Comparison of ENCODE assay signal across 12 cellular contexts in the genomic region with DNA sequence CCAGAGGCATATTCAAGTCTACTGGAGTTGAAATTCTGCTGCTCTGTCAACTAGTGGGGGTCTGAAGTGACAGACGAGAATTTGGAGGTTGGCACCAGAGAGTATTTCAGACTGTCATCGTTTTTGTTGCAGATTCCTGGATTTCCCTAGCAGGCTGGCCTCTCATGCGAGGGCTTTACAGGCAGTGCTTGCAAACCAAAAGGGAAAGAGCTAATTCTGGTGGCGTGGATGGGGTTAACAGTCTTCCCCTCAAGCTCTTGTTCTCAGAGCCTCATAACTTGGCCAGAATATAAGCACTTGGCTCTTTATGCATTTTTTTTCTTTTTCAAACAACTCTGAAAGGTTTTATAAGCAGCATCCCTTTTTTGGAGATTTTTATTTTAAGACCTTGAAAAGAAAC. TPM values are rescaled to one million over a fixed set of nuclear protein-coding genes. Genes with fewer than 3 reads are reported as not detected.
DNase-seq lines count a peak whose midpoint lies in the region; ATAC-seq and TF ChIP-seq lines count a peak whose summit lies in the region.
"Had no signal": no experiment of that assay in that cellular context is flagged by ENCODE, and none has a peak within 500 bp of the region (broad histone marks: within the 10 kb centered on the region; RNA-seq: fewer than 3 reads in every experiment).

Gene SPARCL1 (minus strand): TSS at position 190 of the 400 bp plus-strand sequence. CDS start 29,802 bp downstream, outside the sequence.

- H3K27me3 ChIP-seq in muscle layer of duodenum (ENCODE audit: low read depth, low read length) (no peaks in the 10 kb centered on the region), thoracic aorta (replicated peaks; ENCODE audit: insufficient read depth) (no peaks in the 10 kb centered on the region)

- ATAC-seq in thoracic aorta (ENCODE audit: insufficient number of reproducible peaks, low FRiP score, low read depth): peak; percentile 34

- H3K9me3 ChIP-seq in muscle layer of duodenum (ENCODE audit: control insufficient read depth in 1 of 2, low read length in 2 of 2) (peaks cover 0 to 3% of the 10 kb centered on the region in 2 donors), thoracic aorta (no peaks in the 10 kb centered on the region)
- H3K9me3 ChIP-seq: Caco-2 had no signal

- H3K27ac ChIP-seq in muscle layer of duodenum (ENCODE audit: low read length) (peak within 1 kb of the TSS; percentile 97), thoracic aorta (peak within 1 kb of the TSS; percentile 92 to 96)

- H3K36me3 ChIP-seq in muscle layer of duodenum (ENCODE audit: control insufficient read depth in 1 of 2, insufficient read depth in 2 of 2, low read length in 2 of 2) (no peaks in the 10 kb centered on the region), thoracic aorta (peaks cover 4% of the 10 kb centered on the region)

- peak; percentile 49 for DNase-seq in astrocyte of the hippocampus (ENCODE audit: low read depth, low spot score)
- peak; percentile 52 for DNase-seq in globus pallidus (ENCODE audit: low spot score)
- no peak for DNase-seq in thoracic aorta (ENCODE audit: low spot score)
- no peak for DNase-seq in T-helper 2 cell
- no peak for DNase-seq in activated CD8-positive, alpha-beta memory T cell treated with anti-CD3 and anti-CD28 coated beads for 24 hours
- no peak for DNase-seq in GM13976 (ENCODE audit: low spot score)
- DNase-seq in NCI-H526 treated with DMSO at 0.1 percent for 48 hours (lab: John Stamatoyannopoulos, UW): no peak
- DNase-seq: activated gamma-delta T cell, Caco-2 had no signal

- H3K4me1 ChIP-seq in muscle layer of duodenum (ENCODE audit: control insufficient read depth in 1 of 2, insufficient read depth in 2 of 2, low read length in 2 of 2) (peaks cover 7 to 14% of the 10 kb centered on the region in 2 donors), thoracic aorta (ENCODE audit: control insufficient read depth in 1 of 2, low read depth in 2 of 2) (peaks cover 13 to 50% of the 10 kb centered on the region in 2 donors)
- H3K4me1 ChIP-seq: Caco-2 had no signal

- TF ChIP-seq CTCF in thoracic aorta (IDR thresholded peaks at IDR 0.05): no peak
- TF ChIP-seq CTCF in GM13976 (IDR thresholded peaks at IDR 0.05; ENCODE audit: borderline replicate concordance, control extremely low read depth, extremely low read depth, insufficient read depth, missing control alignments): no peak

- H3K4me3 ChIP-seq in muscle layer of duodenum (ENCODE audit: low read depth in 1 of 2, low read length in 2 of 2) (peak within 1 kb of the TSS; percentile 64 to 76), thoracic aorta (peak within 1 kb of the TSS; percentile 79)

- in situ Hi-C loops in GM13976 (cut with MboI; ENCODE audit: low sequenced_read_pairs, unreplicated experiment): no loop called here

RNA-seq across cellular contexts. Expression of gene SPARCL1, which starts in this region (rescaled TPM):
- 1,000 to 10,000 TPM; 1,225 to 2,315 TPM for total RNA-seq in thoracic aorta
- total RNA-seq: epithelial cell of proximal tubule, OCI-LY7 had no signal

Comparison
In these comparisons a context has a peak if more than half of its experiments do, and no peak if none do; other contexts are left out.
1. DNase-seq: peak in astrocyte of the hippocampus (single experiment) and globus pallidus (single experiment); none in thoracic aorta (single experiment), T-helper 2 cell (0 of 5), activated CD8-positive, alpha-beta memory T cell treated with anti-CD3 and anti-CD28 coated beads for 24 hours (single experiment), GM13976 (single experiment) and NCI-H526 treated with DMSO at 0.1 percent for 48 hours (single experiment).